In the genomic region with DNA sequence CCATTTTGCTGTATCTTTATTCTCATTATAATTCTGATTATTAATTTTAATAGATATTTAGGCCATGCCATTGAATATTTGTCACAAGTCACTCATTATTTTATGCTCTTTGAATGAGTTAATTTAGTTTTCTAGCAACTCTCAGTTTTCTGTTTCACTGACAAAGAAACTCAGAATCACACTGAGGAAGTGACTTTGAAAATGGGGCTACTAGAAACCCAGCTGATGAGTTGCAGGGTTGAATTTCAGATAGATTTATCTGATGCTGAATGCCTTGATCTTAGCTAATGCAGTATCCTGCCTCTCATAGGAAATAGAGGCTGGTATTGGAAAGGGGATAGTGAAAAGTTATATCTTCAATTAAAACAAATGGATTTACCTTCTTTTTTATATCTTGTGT, we compare ENCODE assay signal across 19 cellular contexts.
DNase-seq lines count a peak whose midpoint lies in the region; ATAC-seq, FAIRE-seq and TF ChIP-seq lines count a peak whose summit lies in the region.
"Had no signal": no experiment of that assay in that cellular context is flagged by ENCODE, and none has a peak within 500 bp of the region (broad histone marks: within the 10 kb centered on the region; RNA-seq: fewer than 3 reads in every experiment).

No MANE protein-coding gene starts in this region.

- H3K9ac ChIP-seq in endothelial cell of umbilical vein (replicated peaks; ENCODE audit: extremely low read depth, insufficient read depth, low read length): no peak overlapping the region
- H3K9ac ChIP-seq: BLaER1 had no signal

- no peak overlapping the region for H3K4me3 Mint-ChIP-seq in activated T-cell treated with anti-CD3 and anti-CD28 coated beads, Interleukin-2, amount 50 U/mL, for 4 hours
- H3K4me3 Mint-ChIP-seq: naive B cell; stimulated activated memory B cell treated with anti-CD40 and anti-IgM and Interleukin-4, amounts not matched to agents 10 μg/mL and 1 μg/mL and 100 μg/mL, for 72 hours; WTC11 had no signal

- FAIRE-seq in endothelial cell of umbilical vein (lab: Jason Lieb, UNC): no peak

- no peak overlapping the region for H3K27ac ChIP-seq in endothelial cell of umbilical vein (ENCODE audit: insufficient read depth, low read depth, low read length)
- H3K27ac ChIP-seq: BLaER1, coronary artery, epithelial cell of prostate, tibial artery had no signal

- H3K79me2 ChIP-seq in endothelial cell of umbilical vein (ENCODE audit: control insufficient read depth, insufficient read depth, low read length): no peaks in the 10 kb centered on the region

- H3K36me3 ChIP-seq in endothelial cell of umbilical vein (ENCODE audit: control insufficient read depth in 2 of 2, extremely low read depth in 1 of 2, insufficient read depth in 2 of 2, low read length in 2 of 2): no peaks in the 10 kb centered on the region
- H3K36me3 ChIP-seq: BLaER1, tibial artery had no signal

- no peaks in the 10 kb centered on the region for H3K9me3 ChIP-seq in endothelial cell of umbilical vein (replicated peaks; ENCODE audit: control insufficient read depth, insufficient read depth, low read length)
- H3K9me3 ChIP-seq: BLaER1, tibial artery had no signal

- no peak for TF ChIP-seq POLR2A in endothelial cell of umbilical vein (IDR thresholded peaks at IDR 0.05; ENCODE audit: low read depth, low read length)

- POLR2A ChIA-PET in endothelial cell of umbilical vein (lab: Charles Lee): no interaction called here

- intact Hi-C loops in endothelial cell of umbilical vein (cut with micrococcal nuclease): loop anchor here (5.0 kb wide), 1 partner anchor 226 kb away; no protein-coding TSS in a partner anchor

- no peaks in the 10 kb centered on the region for H3K4me1 Mint-ChIP-seq in activated T-cell treated with anti-CD3 and anti-CD28 coated beads, Interleukin-2, amount 50 U/mL, for 4 hours (ENCODE audit: low read depth)
- H3K4me1 Mint-ChIP-seq: naive B cell; stimulated activated memory B cell treated with anti-CD40 and anti-IgM and Interleukin-4, amounts not matched to agents 10 μg/mL and 1 μg/mL and 100 μg/mL, for 72 hours had no signal

- no peaks in the 10 kb centered on the region for H3K27me3 ChIP-seq in endothelial cell of umbilical vein (ENCODE audit: control insufficient read depth in 2 of 2, insufficient read depth in 2 of 2, low read length in 2 of 2)
- H3K27me3 ChIP-seq: BLaER1, tibial artery had no signal

- H4K20me1 ChIP-seq in endothelial cell of umbilical vein (replicated peaks; ENCODE audit: control insufficient read depth, extremely low read depth, insufficient read depth, low read length): no peaks in the 10 kb centered on the region
- H4K20me1 ChIP-seq: BLaER1 had no signal

- DNase-seq in endothelial cell of umbilical vein (ENCODE audit: low read depth, low spot score) (no peak), NCI-H82 (lab: John Stamatoyannopoulos, UW) (no peak), ecto neural progenitor cell (ENCODE audit: low spot score) (no peak)
- DNase-seq in activated T-cell treated with anti-CD3 and anti-CD28 coated beads, Interleukin-2, amount 50 U/mL, for 4 hours: no peak
- DNase-seq: activated gamma-delta T cell, DMS153, naive B cell, NCI-H2081 treated with DMSO at 0.1 percent for 48 hours, NCI-H526, posterior cingulate gyrus, tibial artery had no signal

- H3K4me2 ChIP-seq in endothelial cell of umbilical vein (ENCODE audit: insufficient read depth, low read length): no peak overlapping the region
- H3K4me2 ChIP-seq: BLaER1 had no signal

- CTCF ChIA-PET in endothelial cell of umbilical vein (lab: Charles Lee): interaction anchor here (0.9 kb wide), 1 partner anchor 225 kb away, joined by 3 read pairs; no protein-coding TSS in a partner anchor

- H3K36me3 Mint-ChIP-seq in activated T-cell treated with anti-CD3 and anti-CD28 coated beads, Interleukin-2, amount 50 U/mL, for 4 hours (ENCODE audit: insufficient read depth): no peaks in the 10 kb centered on the region
- H3K36me3 Mint-ChIP-seq: naive B cell; stimulated activated memory B cell treated with anti-CD40 and anti-IgM and Interleukin-4, amounts not matched to agents 10 μg/mL and 1 μg/mL and 100 μg/mL, for 72 hours; WTC11 had no signal

- no peak for TF ChIP-seq CTCF in endothelial cell of umbilical vein (IDR thresholded peaks at IDR 0.05; ENCODE audit: extremely low read depth in 1 of 2, insufficient read depth in 1 of 2, low read depth in 1 of 2, low read length in 2 of 2)

- H3K9me1 ChIP-seq in endothelial cell of umbilical vein (replicated peaks; ENCODE audit: control insufficient read depth, extremely low read depth, insufficient read depth, low read length): no peaks in the 10 kb centered on the region

- ATAC-seq in GM19351 (IDR thresholded peaks at IDR 0.05; ENCODE audit: unreplicated experiment) (peak; percentile 55), GM21619 (IDR thresholded peaks at IDR 0.05; ENCODE audit: unreplicated experiment) (peak; percentile 63), HG03159 (IDR thresholded peaks at IDR 0.05; ENCODE audit: unreplicated experiment) (peak; percentile 46)
- no peak for ATAC-seq in activated T-cell treated with anti-CD3 and anti-CD28 coated beads, Interleukin-2, amount 50 U/mL, for 4 hours
- ATAC-seq: stimulated activated memory B cell treated with anti-CD40 and anti-IgM and Interleukin-4, amounts not matched to agents 10 μg/mL and 1 μg/mL and 100 μg/mL, for 72 hours; WTC11 had no signal

- BruUV-seq in endothelial cell of umbilical vein (replicated peaks; lab: Mats Ljungman, UMichigan): no TSS peak

- peaks cover 20% of the 10 kb centered on the region for H3K4me1 ChIP-seq in endothelial cell of umbilical vein (ENCODE audit: control insufficient read depth, extremely low read depth, insufficient read depth, low read length)
- H3K4me1 ChIP-seq: BLaER1, tibial artery had no signal

- peak overlapping the region; percentile 49 for H2AFZ ChIP-seq in endothelial cell of umbilical vein (ENCODE audit: low read depth, low read length)

- no peaks in the 10 kb centered on the region for H3K27me3 Mint-ChIP-seq in activated T-cell treated with anti-CD3 and anti-CD28 coated beads, Interleukin-2, amount 50 U/mL, for 4 hours (ENCODE audit: low read depth)
- H3K27me3 Mint-ChIP-seq: naive B cell; stimulated activated memory B cell treated with anti-CD40 and anti-IgM and Interleukin-4, amounts not matched to agents 10 μg/mL and 1 μg/mL and 100 μg/mL, for 72 hours had no signal

- no peaks in the 10 kb centered on the region for H3K9me3 Mint-ChIP-seq in activated T-cell treated with anti-CD3 and anti-CD28 coated beads, Interleukin-2, amount 50 U/mL, for 4 hours
- H3K9me3 Mint-ChIP-seq: naive B cell, WTC11 had no signal

- dilution Hi-C loops in endothelial cell of umbilical vein (cut with MboI; ENCODE audit: extremely low pct_ligation_motif_present, low sequenced_read_pairs): no loop called here

- H3K4me3 ChIP-seq in endothelial cell of umbilical vein (replicated peaks in 1 of 3; ENCODE audit: insufficient read depth in 1 of 3, low read depth in 1 of 3, low read length in 3 of 3): no peak overlapping the region
- H3K4me3 ChIP-seq: BLaER1, coronary artery, tibial artery had no signal

TF ChIP-seq in endothelial cell of umbilical vein, 7 proteins besides CTCF, POLR2A, EP300 and RAD21:
- TF ChIP-seq EZH2 (IDR thresholded peaks at IDR 0.05; ENCODE audit: borderline replicate concordance, low read depth, low read length, severe bottlenecking): no peak
- TF ChIP-seq, protein P1, sequence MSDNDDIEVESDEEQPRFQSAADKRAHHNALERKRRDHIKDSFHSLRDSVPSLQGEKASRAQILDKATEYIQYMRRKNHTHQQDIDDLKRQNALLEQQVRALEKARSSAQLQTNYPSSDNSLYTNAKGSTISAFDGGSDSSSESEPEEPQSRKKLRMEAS (IDR thresholded peaks at IDR 0.05; ENCODE audit: insufficient read depth, insufficient read length): no peak
- no peak for TF ChIP-seq POLR2AphosphoS5 (IDR thresholded peaks at IDR 0.05; ENCODE audit: insufficient read depth, low read depth, low read length)
- no peak for TF ChIP-seq JUN (IDR thresholded peaks at IDR 0.05; ENCODE audit: borderline replicate concordance, insufficient read depth, insufficient read length, low read depth)
- TF ChIP-seq FOS (IDR thresholded peaks at IDR 0.05; ENCODE audit: borderline replicate concordance, insufficient read depth, low read length): no peak
- TF ChIP-seq MYC (IDR thresholded peaks at IDR 0.05; ENCODE audit: low read depth, low read length): no peak
- TF ChIP-seq GATA2 (IDR thresholded peaks at IDR 0.05; ENCODE audit: insufficient read depth, insufficient read length, low read depth, low read length): no peak
TF ChIP-seq in endothelial cell of umbilical vein: peak in this region for 0.

Comparison
In these comparisons a context has a peak if more than half of its experiments do, and no peak if none do; other contexts are left out.
1. ATAC-seq: peak in GM19351 (single experiment), GM21619 (single experiment) and HG03159 (single experiment); none in activated T-cell treated with anti-CD3 and anti-CD28 coated beads, Interleukin-2, amount 50 U/mL, for 4 hours (0 of 2).